ENCODE assay signal across 18 cellular contexts in genomic region chr3:156106721-156107373, GRCh38. TPM values are rescaled to one million over a fixed set of nuclear protein-coding genes. Genes with fewer than 3 reads are reported as not detected.
A peak's percentile ranks its signal among the peaks of the same experiment; 100 is the strongest.
DNase-seq lines count a peak whose midpoint lies in the region; ATAC-seq and TF ChIP-seq lines count a peak whose summit lies in the region.
"Had no signal": no experiment of that assay in that cellular context is flagged by ENCODE, and none has a peak within 500 bp of the region (broad histone marks: within the 10 kb centered on the region; RNA-seq: fewer than 3 reads in every experiment).

No MANE protein-coding gene starts in this region.

- H3K27me3 ChIP-seq in cardiac muscle cell = no peaks in the 10 kb centered on the region
- no peaks in the 10 kb centered on the region for H3K27me3 ChIP-seq in right cardiac atrium (ENCODE audit: control insufficient read depth, insufficient read depth)
- peaks cover 6% of the 10 kb centered on the region; the same call in 1 of the 2 replicates for H3K27me3 ChIP-seq in OCI-LY3 (ENCODE audit: low read depth, low read length)
- H3K27me3 ChIP-seq in thoracic aorta (replicated peaks; ENCODE audit: insufficient read depth) = no peaks in the 10 kb centered on the region
- H3K27me3 ChIP-seq: breast epithelium had no signal

- H3K4me3 ChIP-seq in cardiac muscle cell = no peak overlapping the region
- no peak overlapping the region for H3K4me3 ChIP-seq in right cardiac atrium (ENCODE audit: low read length)
- no peak overlapping the region for H3K4me3 ChIP-seq in OCI-LY3 (ENCODE audit: low read length)
- H3K4me3 ChIP-seq in epithelial cell of proximal tubule (ENCODE audit: low read depth, low read length) = no peak overlapping the region
- H3K4me3 ChIP-seq in thoracic aorta = no peak overlapping the region
- H3K4me3 ChIP-seq: breast epithelium had no signal

- H3K9ac ChIP-seq in OCI-LY3 (ENCODE audit: low read length) = no peak overlapping the region

- intact Hi-C loops in right cardiac atrium (cut with DNase I) = no loop called here

- no peak overlapping the region for H2AFZ ChIP-seq in OCI-LY3 (ENCODE audit: low read depth, low read length)

- peak; percentile 9 for TF ChIP-seq CTCF in cardiac muscle cell (IDR thresholded peaks at IDR 0.05; ENCODE audit: low read depth, low read length)
- 0 out of 2 replicates have a peak, but pooled peaks have one; percentile 5 for TF ChIP-seq CTCF in OCI-LY3 (IDR thresholded peaks at IDR 0.05; ENCODE audit: low read depth, low read length)
- TF ChIP-seq CTCF in epithelial cell of proximal tubule (conservative IDR thresholded peaks at IDR 0.05; ENCODE audit: low read depth, low read length) = peak; percentile 39
- TF ChIP-seq CTCF in thoracic aorta (IDR thresholded peaks at IDR 0.05) = no peak

- TF ChIP-seq POLR2A in GM18505 (IDR thresholded peaks at IDR 0.05; ENCODE audit: borderline replicate concordance, extremely low read depth, insufficient read depth, insufficient read length) = no peak

- H3K9me3 ChIP-seq in cardiac muscle cell (ENCODE audit: low read depth) = no peaks in the 10 kb centered on the region
- no peaks in the 10 kb centered on the region for H3K9me3 ChIP-seq in right cardiac atrium (ENCODE audit: control insufficient read depth, low read length)
- no peaks in the 10 kb centered on the region for H3K9me3 ChIP-seq in OCI-LY3 (ENCODE audit: insufficient read depth, low read length)
- H3K9me3 ChIP-seq in thoracic aorta = no peaks in the 10 kb centered on the region
- H3K9me3 ChIP-seq: breast epithelium, neutrophil had no signal

- H3K4me1 ChIP-seq in cardiac muscle cell (ENCODE audit: low read depth) = no peaks in the 10 kb centered on the region
- peaks cover 2% of the 10 kb centered on the region for H3K4me1 ChIP-seq in right cardiac atrium (ENCODE audit: control insufficient read depth, insufficient read depth, low read length)
- no peaks in the 10 kb centered on the region for H3K4me1 ChIP-seq in OCI-LY3 (ENCODE audit: low read length)
- H3K4me1 ChIP-seq in thoracic aorta (ENCODE audit: control insufficient read depth in 1 of 2, low read depth in 2 of 2) = peaks cover 8 to 73% of the 10 kb centered on the region in 2 donors
- H3K4me1 ChIP-seq: breast epithelium had no signal

- WGBS in right cardiac atrium = 84% methylated on average over 7 of the region's 7 CpGs

- DNase-seq in cardiac muscle cell (ENCODE audit: low read depth in 1 of 2, low spot score in 1 of 2) (peak in 1 of 2 donors; percentile 38), right cardiac atrium (no peak), epithelial cell of proximal tubule (ENCODE audit: low read depth) (no peak), thoracic aorta (ENCODE audit: low spot score) (no peak), medulla oblongata (ENCODE audit: extremely low spot score) (no peak), ACHN (no peak)
- DNase-seq: activated CD4-positive, alpha-beta memory T cell treated with anti-CD3 and anti-CD28 coated beads, Interleukin-2, amount 10 ng/mL, durations not matched to agents 7 days and 5 days; activated T-cell treated with anti-CD3 and anti-CD28 coated beads, Interleukin-2, amount 50 U/mL, for 4 hours; midbrain; MV-4-11; NCI-H2081 treated with DMSO at 0.1 percent for 48 hours; NCI-H510A treated with DMSO at 0.1 percent for 48 hours; stimulated activated CD4-positive, alpha-beta T cell treated with anti-CD3 and anti-CD28 coated beads, Interleukin-1b, Interleukin-23, amount 100 ng/mL, for 48 hours had no signal

- ATAC-seq in right cardiac atrium (no peak), thoracic aorta (ENCODE audit: insufficient number of reproducible peaks, low FRiP score, low read depth) (no peak), GM18505 (IDR thresholded peaks at IDR 0.05; ENCODE audit: unreplicated experiment) (no peak)
- ATAC-seq: activated T-cell treated with anti-CD3 and anti-CD28 coated beads, Interleukin-2, amount 50 U/mL, for 4 hours; sciatic nerve had no signal

- no peaks in the 10 kb centered on the region for H3K36me3 ChIP-seq in cardiac muscle cell
- no peaks in the 10 kb centered on the region for H3K36me3 ChIP-seq in OCI-LY3 (replicated peaks; ENCODE audit: low read depth, low read length)
- no peaks in the 10 kb centered on the region for H3K36me3 ChIP-seq in thoracic aorta
- H3K36me3 ChIP-seq: breast epithelium, neutrophil had no signal

- no peaks in the 10 kb centered on the region for H4K20me1 ChIP-seq in OCI-LY3 (ENCODE audit: insufficient read depth, low read length)

- in situ Hi-C loops in ACHN (cut with HindIII; ENCODE audit: low pct_ligation_motif_present, low pct_unique_long_range_greater_than_20kb, low sequenced_read_pairs) = no loop called here

- H3K27ac ChIP-seq in cardiac muscle cell (no peak overlapping the region), right cardiac atrium (ENCODE audit: low read length) (no peak overlapping the region), OCI-LY3 (ENCODE audit: low read length) (no peak overlapping the region), thoracic aorta (peak overlapping the region; percentile 16)
- H3K27ac ChIP-seq: breast epithelium, neutrophil had no signal

- no peaks in the 10 kb centered on the region for H3K79me2 ChIP-seq in OCI-LY3 (ENCODE audit: low read length)

- no peak overlapping the region for H3K4me2 ChIP-seq in OCI-LY3 (ENCODE audit: low read length)

RNA-seq across cellular contexts. Expression of gene KCNAB1, which starts 13.5 kb away (rescaled TPM):
- 0.06 TPM in 1 of 2 replicates, not detected in the other for total RNA-seq in cardiac muscle cell
- polyA plus RNA-seq in cardiac muscle cell = 0.60 and 0.70 TPM in 2 replicates
- 1 to 10 TPM; 1.1 to 3.7 (median 2.2) TPM for total RNA-seq in right cardiac atrium
- 1.6 TPM for polyA plus RNA-seq in right cardiac atrium
- not detected in 2 replicates for total RNA-seq in epithelial cell of proximal tubule
- total RNA-seq in thoracic aorta = 10 to 100 TPM; 12.2 to 14.2 TPM
- total RNA-seq: activated CD4-positive, alpha-beta memory T cell treated with anti-CD3 and anti-CD28 coated beads, Interleukin-2, amount 10 ng/mL, durations not matched to agents 7 days and 5 days; activated T-cell treated with anti-CD3 and anti-CD28 coated beads, Interleukin-2, amount 50 U/mL, for 4 hours had no signal

Comparison
In these comparisons a context has a peak if more than half of its experiments do, and no peak if none do; other contexts are left out.
1. H3K27ac ChIP-seq: peak in thoracic aorta (2 of 2); none in cardiac muscle cell (single experiment), right cardiac atrium (single experiment) and OCI-LY3 (single experiment).